9 cellular contexts compared by ENCODE assay signal in the genomic region with DNA sequence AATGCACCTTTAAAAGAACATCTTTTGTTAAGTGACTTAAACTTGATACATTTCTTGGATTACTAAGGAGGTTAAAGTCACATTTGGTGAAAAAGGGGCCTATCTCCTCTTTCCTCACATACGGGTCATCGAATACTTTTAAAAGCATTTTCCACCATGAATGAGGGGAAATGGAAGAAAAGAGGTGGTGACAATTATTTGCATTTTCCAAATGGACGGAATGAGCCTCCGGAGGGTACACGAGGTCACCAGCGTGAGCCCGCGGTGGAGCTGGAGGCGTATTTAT. TPM values are rescaled to one million over a fixed set of nuclear protein-coding genes. Genes with fewer than 3 reads are reported as not detected.
DNase-seq lines count a peak whose midpoint lies in the region; ATAC-seq and TF ChIP-seq lines count a peak whose summit lies in the region.
"Had no signal": no experiment of that assay in that cellular context is flagged by ENCODE, and none has a peak within 500 bp of the region (broad histone marks: within the 10 kb centered on the region; RNA-seq: fewer than 3 reads in every experiment).

No MANE protein-coding gene starts in this region.

- no peaks in the 10 kb centered on the region for H3K36me3 ChIP-seq in aorta (ENCODE audit: control insufficient read depth in 1 of 2, insufficient read depth in 2 of 2, low read length in 1 of 2)

- H3K9me3 Mint-ChIP-seq in stimulated activated naive CD8-positive, alpha-beta T cell treated with anti-CD3 and anti-CD28 coated beads, Interleukin-15, Interleukin-2, amounts not matched to agents 100 ng/mL and 50 ng/mL, for 24 hours: no peaks in the 10 kb centered on the region
- no peaks in the 10 kb centered on the region for H3K9me3 Mint-ChIP-seq in memory B cell

- H3K27me3 ChIP-seq in aorta (ENCODE audit: control insufficient read depth in 1 of 2, insufficient read depth in 2 of 2, low read length in 1 of 2): no peaks in the 10 kb centered on the region

- H3K27me3 Mint-ChIP-seq in stimulated activated naive CD8-positive, alpha-beta T cell treated with anti-CD3 and anti-CD28 coated beads, Interleukin-15, Interleukin-2, amounts not matched to agents 100 ng/mL and 50 ng/mL, for 24 hours: peaks cover 29% of the 10 kb centered on the region
- H3K27me3 Mint-ChIP-seq in memory B cell: no peaks in the 10 kb centered on the region

- intact Hi-C loops in aorta (cut with DNase I): loop anchor here in 1 of 2 donors (5.0 kb wide), 2 partner anchors 62 to 142 kb away; no protein-coding TSS in a partner anchor

- H3K4me3 Mint-ChIP-seq in stimulated activated naive CD8-positive, alpha-beta T cell treated with anti-CD3 and anti-CD28 coated beads, Interleukin-15, Interleukin-2, amounts not matched to agents 100 ng/mL and 50 ng/mL, for 24 hours: peak overlapping the region; percentile 76
- H3K4me3 Mint-ChIP-seq in memory B cell: peak overlapping the region; percentile 91

- no peaks in the 10 kb centered on the region for H3K9me3 ChIP-seq in aorta (ENCODE audit: control insufficient read depth, low read length)

- H3K27ac ChIP-seq in aorta (ENCODE audit: low read depth in 1 of 2, low read length in 2 of 2): peak overlapping the region; percentile 87

- TF ChIP-seq POLR2A in erythroblast (IDR thresholded peaks at IDR 0.05; ENCODE audit: low read length): no peak

- WGBS in aorta, 2 donors: 0 to 1% methylated on average over 9 of the region's 9 CpGs

- TF ChIP-seq CTCF in astrocyte of the spinal cord (IDR thresholded peaks at IDR 0.05; ENCODE audit: low read depth, low read length): no peak

- H3K27ac Mint-ChIP-seq in stimulated activated naive CD8-positive, alpha-beta T cell treated with anti-CD3 and anti-CD28 coated beads, Interleukin-15, Interleukin-2, amounts not matched to agents 100 ng/mL and 50 ng/mL, for 24 hours: peak overlapping the region; percentile 17
- peak overlapping the region; percentile 32 for H3K27ac Mint-ChIP-seq in memory B cell

- DNase-seq in stimulated activated naive CD8-positive, alpha-beta T cell treated with anti-CD3 and anti-CD28 coated beads, Interleukin-15, Interleukin-2, amounts not matched to agents 100 U/mL and 50 U/mL, for 24 hours: no peak
- DNase-seq in astrocyte of the spinal cord (ENCODE audit: low read depth, low spot score) (no peak), memory B cell (ENCODE audit: low spot score in 2 of 2) (no peak), aorta (no peak), erythroblast (lab: John Stamatoyannopoulos, UW) (no peak), NCI-H2107 (lab: John Stamatoyannopoulos, UW) (no peak)
- DNase-seq: activated gamma-delta T cell treated with Interleukin-2 at 50 U/mL for 16 hours had no signal

- in situ Hi-C loops in astrocyte of the spinal cord (cut with HindIII; ENCODE audit: low sequenced_read_pairs): no loop called here

- H3K4me1 ChIP-seq in aorta (ENCODE audit: control insufficient read depth in 1 of 2, insufficient read depth in 2 of 2, low read length in 2 of 2): peaks cover 1 to 4% of the 10 kb centered on the region in 2 donors

- H3K4me3 ChIP-seq in astrocyte of the spinal cord (ENCODE audit: low read depth, low read length) (peak overlapping the region; percentile 72), aorta (ENCODE audit: low read length in 2 of 2) (peak overlapping the region; percentile 27 to 56)

- no peak for ATAC-seq in stimulated activated naive CD8-positive, alpha-beta T cell treated with anti-CD3 and anti-CD28 coated beads, Interleukin-15, Interleukin-2, amounts not matched to agents 100 U/mL and 50 U/mL, for 24 hours
- ATAC-seq in memory B cell (ENCODE audit: low read depth): no peak
- ATAC-seq in aorta (ENCODE audit: low FRiP score): no peak
- ATAC-seq in GM19395 (IDR thresholded peaks at IDR 0.05; ENCODE audit: unreplicated experiment): no peak

- H3K4me1 Mint-ChIP-seq in stimulated activated naive CD8-positive, alpha-beta T cell treated with anti-CD3 and anti-CD28 coated beads, Interleukin-15, Interleukin-2, amounts not matched to agents 100 ng/mL and 50 ng/mL, for 24 hours (ENCODE audit: low read depth): peaks cover 42% of the 10 kb centered on the region
- H3K4me1 Mint-ChIP-seq in memory B cell: peaks cover 29% of the 10 kb centered on the region

- no peaks in the 10 kb centered on the region for H3K36me3 Mint-ChIP-seq in stimulated activated naive CD8-positive, alpha-beta T cell treated with anti-CD3 and anti-CD28 coated beads, Interleukin-15, Interleukin-2, amounts not matched to agents 100 ng/mL and 50 ng/mL, for 24 hours (ENCODE audit: low read depth)
- H3K36me3 Mint-ChIP-seq in memory B cell: no peaks in the 10 kb centered on the region

RNA-seq across cellular contexts. Expression of gene BMPR1A, which starts 1.0 kb away (rescaled TPM):
- total RNA-seq in aorta: 100 to 1,000 TPM; 104 to 120 TPM
- polyA plus RNA-seq in aorta: 10 to 100 TPM; 19.3 to 22.9 TPM
